Comparison of ENCODE assay signal across 19 cellular contexts in the genomic region with DNA sequence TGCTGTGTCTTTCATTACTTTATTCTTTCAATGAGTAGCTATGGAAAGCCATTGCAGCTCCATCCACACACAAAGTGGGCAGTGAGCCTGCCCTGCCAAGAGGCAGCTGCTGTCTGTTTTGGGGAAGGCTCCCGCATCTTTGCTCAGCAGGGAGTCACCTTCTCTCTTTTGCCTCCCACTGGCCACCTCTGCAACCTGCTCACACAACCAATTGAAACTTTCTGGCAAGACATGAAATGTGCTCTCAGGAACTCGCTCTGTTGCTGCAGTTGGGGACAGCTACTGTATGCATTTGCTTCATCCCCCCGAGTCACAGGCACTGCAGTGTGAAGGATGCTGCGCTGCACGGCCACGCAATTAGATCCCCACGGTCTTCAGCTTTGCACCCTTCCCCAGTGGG.
"Had no signal": no experiment of that assay in that cellular context is flagged by ENCODE, and none has a peak within 500 bp of the region (broad histone marks: within the 10 kb centered on the region; RNA-seq: fewer than 3 reads in every experiment).

No MANE protein-coding gene starts in this region.

- H3K9me3 Mint-ChIP-seq: activated CD4-positive, alpha-beta memory T cell treated with anti-CD3 and anti-CD28 coated beads, Interleukin-2, amount 10 ng/mL, durations not matched to agents 7 days and 5 days; activated CD4-positive, alpha-beta T cell treated with anti-CD3 and anti-CD28 coated beads, Interleukin-2, amount 10 ng/mL, durations not matched to agents 7 days and 5 days; activated naive CD4-positive, alpha-beta T cell treated with anti-CD3 and anti-CD28 coated beads for 36 hours; activated naive CD8-positive, alpha-beta T cell treated with anti-CD3 and anti-CD28 coated beads for 36 hours; activated T-helper 17 cell treated with anti-CD3 and anti-CD28 coated beads, Interleukin-2, amount 50 U/mL, for 72 hours; T-helper 1 cell treated with Interleukin-12 subunit alpha and Interleukin-12 subunit beta and Interleukin-4 antibody, amounts not matched to agents 30 μg/mL and 1 μg/mL, for 36 hours had no signal

- H3K4me3 Mint-ChIP-seq: activated CD4-positive, alpha-beta memory T cell treated with anti-CD3 and anti-CD28 coated beads, Interleukin-2, amount 10 ng/mL, durations not matched to agents 7 days and 5 days; activated CD4-positive, alpha-beta T cell treated with anti-CD3 and anti-CD28 coated beads, Interleukin-2, amount 10 ng/mL, durations not matched to agents 7 days and 5 days; activated naive CD4-positive, alpha-beta T cell treated with anti-CD3 and anti-CD28 coated beads for 36 hours; activated naive CD8-positive, alpha-beta T cell treated with anti-CD3 and anti-CD28 coated beads for 36 hours; activated T-helper 17 cell treated with anti-CD3 and anti-CD28 coated beads, Interleukin-2, amount 50 U/mL, for 72 hours; T-helper 1 cell treated with Interleukin-12 subunit alpha and Interleukin-12 subunit beta and Interleukin-4 antibody, amounts not matched to agents 30 μg/mL and 1 μg/mL, for 36 hours had no signal

- H3K4me1 Mint-ChIP-seq: activated CD4-positive, alpha-beta T cell treated with anti-CD3 and anti-CD28 coated beads, Interleukin-2, amount 10 ng/mL, durations not matched to agents 7 days and 5 days; activated T-helper 17 cell treated with anti-CD3 and anti-CD28 coated beads, Interleukin-2, amount 50 U/mL, for 72 hours had no signal

- H3K27ac Mint-ChIP-seq: activated CD4-positive, alpha-beta memory T cell treated with anti-CD3 and anti-CD28 coated beads, Interleukin-2, amount 10 ng/mL, durations not matched to agents 7 days and 5 days; activated CD4-positive, alpha-beta T cell treated with anti-CD3 and anti-CD28 coated beads, Interleukin-2, amount 10 ng/mL, durations not matched to agents 7 days and 5 days; activated naive CD4-positive, alpha-beta T cell treated with anti-CD3 and anti-CD28 coated beads for 36 hours; activated naive CD8-positive, alpha-beta T cell treated with anti-CD3 and anti-CD28 coated beads for 36 hours; activated T-helper 17 cell treated with anti-CD3 and anti-CD28 coated beads, Interleukin-2, amount 50 U/mL, for 72 hours; T-helper 1 cell treated with Interleukin-12 subunit alpha and Interleukin-12 subunit beta and Interleukin-4 antibody, amounts not matched to agents 30 μg/mL and 1 μg/mL, for 36 hours had no signal

- H3K36me3 Mint-ChIP-seq: activated naive CD8-positive, alpha-beta T cell treated with anti-CD3 and anti-CD28 coated beads for 36 hours had no signal

- DNase-seq: activated CD4-positive, alpha-beta memory T cell treated with anti-CD3 and anti-CD28 coated beads, Interleukin-2, amount 10 ng/mL, durations not matched to agents 7 days and 5 days; activated CD4-positive, alpha-beta T cell treated with anti-CD3 and anti-CD28 coated beads for 1 hour; activated CD4-positive, alpha-beta T cell treated with anti-CD3 and anti-CD28 coated beads, Interleukin-2, amount 10 ng/mL, durations not matched to agents 7 days and 5 days; activated gamma-delta T cell; activated naive CD4-positive, alpha-beta T cell treated with anti-CD3 and anti-CD28 coated beads for 36 hours; activated naive CD8-positive, alpha-beta T cell treated with anti-CD3 and anti-CD28 coated beads for 36 hours; activated T-cell treated with anti-CD3 and anti-CD28 coated beads for 4 hours; activated T-cell treated with anti-CD3 and anti-CD28 coated beads, Interleukin-2, amount 50 U/mL, for 48 hours; anterior cingulate cortex; caudate nucleus; KBM-7; NCI-H1048; NCI-H1694; NCI-H2029; NCI-H510A treated with DMSO at 0.1 percent for 48 hours; PC-3; SHP77 treated with DMSO at 0.1 percent for 48 hours had no signal

- H3K27me3 Mint-ChIP-seq: activated naive CD8-positive, alpha-beta T cell treated with anti-CD3 and anti-CD28 coated beads for 36 hours had no signal
